In the genomic region with DNA sequence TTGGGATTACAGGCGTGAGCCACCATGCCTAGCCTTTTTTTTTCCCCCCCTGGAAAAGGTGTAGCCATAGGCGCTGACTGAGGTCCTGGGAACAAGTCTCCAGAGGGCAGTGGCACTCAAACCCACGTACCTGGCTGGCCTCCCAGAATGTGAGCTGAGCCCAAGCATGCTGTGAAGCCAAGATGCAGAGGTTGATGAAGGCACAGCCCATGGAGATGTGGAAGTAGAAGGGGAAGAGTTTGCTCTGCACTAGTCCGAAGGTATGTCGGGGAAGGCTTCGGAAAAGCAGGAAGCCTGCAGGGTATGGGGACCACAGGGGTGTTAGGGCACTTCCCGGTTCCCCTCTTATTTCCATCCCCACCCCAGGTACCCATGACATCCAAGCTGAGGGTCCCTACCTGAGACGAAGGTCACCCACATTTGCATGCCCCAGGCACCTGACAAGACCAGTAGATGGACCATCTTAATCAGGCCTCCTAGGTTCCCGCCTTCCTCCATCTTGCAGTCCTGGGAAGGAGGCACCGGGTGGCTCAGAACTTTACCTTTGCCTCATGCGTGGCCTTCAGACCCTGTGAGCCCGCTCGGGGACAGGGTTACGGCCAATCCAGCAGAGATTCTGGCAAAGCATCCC, we compare ENCODE assay signal across 8 cellular contexts. TPM values are rescaled to one million over a fixed set of nuclear protein-coding genes. Genes with fewer than 3 reads are reported as not detected.
DNase-seq lines count a peak whose midpoint lies in the region; FAIRE-seq and TF ChIP-seq lines count a peak whose summit lies in the region.

No MANE protein-coding gene starts in this region.

- peaks cover 6% of the 10 kb centered on the region for H3K4me1 ChIP-seq in NT2/D1 (ENCODE audit: insufficient read depth, insufficient read length)
- peaks cover 21% of the 10 kb centered on the region for H3K4me1 ChIP-seq in endothelial cell of umbilical vein (ENCODE audit: control insufficient read depth, extremely low read depth, insufficient read depth, low read length)
- H3K4me1 ChIP-seq in rectal smooth muscle tissue (ENCODE audit: control insufficient read depth, insufficient read depth, low read length) = peaks cover 13% of the 10 kb centered on the region

- H3K9ac ChIP-seq in NT2/D1 (ENCODE audit: insufficient read length, low read depth) (peak overlapping the region; percentile 94), endothelial cell of umbilical vein (replicated peaks; ENCODE audit: extremely low read depth, insufficient read depth, low read length) (no peak overlapping the region), rectal smooth muscle tissue (ENCODE audit: low read length) (no peak overlapping the region)

- peaks cover 12% of the 10 kb centered on the region for H3K36me3 ChIP-seq in NT2/D1 (ENCODE audit: insufficient read depth, insufficient read length, low read length)
- peaks cover 0 to 3% of the 10 kb centered on the region in 2 experiments for H3K36me3 ChIP-seq in endothelial cell of umbilical vein (ENCODE audit: control insufficient read depth in 2 of 2, extremely low read depth in 1 of 2, insufficient read depth in 2 of 2, low read length in 2 of 2)
- peaks cover 3% of the 10 kb centered on the region for H3K36me3 ChIP-seq in rectal smooth muscle tissue (ENCODE audit: control insufficient read depth, insufficient read depth, low read length)

- H3K9me1 ChIP-seq in endothelial cell of umbilical vein (replicated peaks; ENCODE audit: control insufficient read depth, extremely low read depth, insufficient read depth, low read length) = no peaks in the 10 kb centered on the region

- DNase-seq in NT2/D1 (ENCODE audit: low read depth, low spot score) = no peak
- peak; percentile 21 for DNase-seq in endothelial cell of umbilical vein (ENCODE audit: low read depth, low spot score)
- DNase-seq in NCI-H526 (lab: John Stamatoyannopoulos, UW) = no peak
- DNase-seq in MV-4-11 (lab: John Stamatoyannopoulos, UW) = no peak
- DNase-seq in NCI-H1105 (lab: John Stamatoyannopoulos, UW) = no peak
- DNase-seq in NCI-H128 (lab: John Stamatoyannopoulos, UW; ENCODE audit: unreplicated experiment) = no peak

- H2AFZ ChIP-seq in endothelial cell of umbilical vein (ENCODE audit: low read depth, low read length) = no peak overlapping the region

- dilution Hi-C loops in endothelial cell of umbilical vein (cut with MboI; ENCODE audit: extremely low pct_ligation_motif_present, low sequenced_read_pairs) = no loop called here

- no peak for TF ChIP-seq POLR2A in endothelial cell of umbilical vein (IDR thresholded peaks at IDR 0.05; ENCODE audit: low read depth, low read length)

- H3K4me3 ChIP-seq in GM08714 (ENCODE audit: low read length) = peak overlapping the region; percentile 71; the same call in 1 of the 2 replicates
- peak overlapping the region; percentile 94 for H3K4me3 ChIP-seq in NT2/D1 (ENCODE audit: insufficient read length, low read depth)
- H3K4me3 ChIP-seq in endothelial cell of umbilical vein (replicated peaks in 1 of 3; ENCODE audit: insufficient read depth in 1 of 3, low read depth in 1 of 3, low read length in 3 of 3) = peak overlapping the region; percentile 18 to 93 (median 72)
- H3K4me3 ChIP-seq in rectal smooth muscle tissue (ENCODE audit: low read length) = peak overlapping the region; percentile 96

- no TSS peak for BruUV-seq in endothelial cell of umbilical vein (replicated peaks; lab: Mats Ljungman, UMichigan)

- peak overlapping the region; percentile 57 for H3K4me2 ChIP-seq in endothelial cell of umbilical vein (ENCODE audit: insufficient read depth, low read length)

- intact Hi-C loops in endothelial cell of umbilical vein (cut with micrococcal nuclease) = loop anchor here (2.0 kb wide), 1 partner anchor 76 kb away; no protein-coding TSS in a partner anchor

- H3K27ac ChIP-seq in endothelial cell of umbilical vein (ENCODE audit: insufficient read depth, low read depth, low read length) (no peak overlapping the region), rectal smooth muscle tissue (ENCODE audit: low read depth, low read length) (no peak overlapping the region)

- POLR2A ChIA-PET in endothelial cell of umbilical vein (lab: Charles Lee) = interaction anchor here (0.7 to 1.1 kb wide), 2 partner anchors 30 to 1502 kb away, joined by 4 to 10 read pairs; a partner anchor contains a TSS

- no peaks in the 10 kb centered on the region for H3K79me2 ChIP-seq in endothelial cell of umbilical vein (ENCODE audit: control insufficient read depth, insufficient read depth, low read length)

- TF ChIP-seq CTCF in endothelial cell of umbilical vein (IDR thresholded peaks at IDR 0.05; ENCODE audit: extremely low read depth in 1 of 2, insufficient read depth in 1 of 2, low read depth in 1 of 2, low read length in 2 of 2) = no peak

- H3K27me3 ChIP-seq in NT2/D1 (ENCODE audit: insufficient read depth, insufficient read length) (no peaks in the 10 kb centered on the region), endothelial cell of umbilical vein (ENCODE audit: control insufficient read depth in 2 of 2, insufficient read depth in 2 of 2, low read length in 2 of 2) (no peaks in the 10 kb centered on the region), rectal smooth muscle tissue (ENCODE audit: control insufficient read depth, insufficient read depth, low read length) (no peaks in the 10 kb centered on the region)

- CTCF ChIA-PET in endothelial cell of umbilical vein (lab: Charles Lee) = interaction anchor here (0.6 to 2.1 kb wide), 7 partner anchors 8 to 137 kb away, joined by 3 to 14 read pairs (median 5); a partner anchor contains a TSS

- no peaks in the 10 kb centered on the region for H4K20me1 ChIP-seq in endothelial cell of umbilical vein (replicated peaks; ENCODE audit: control insufficient read depth, extremely low read depth, insufficient read depth, low read length)

- peak; percentile 44 for FAIRE-seq in endothelial cell of umbilical vein (lab: Jason Lieb, UNC)

- H3K9me3 ChIP-seq in NT2/D1 (ENCODE audit: insufficient read depth, low read length) (peaks cover 18% of the 10 kb centered on the region; the same call in 1 of the 2 replicates), endothelial cell of umbilical vein (replicated peaks; ENCODE audit: control insufficient read depth, insufficient read depth, low read length) (no peaks in the 10 kb centered on the region)

TF ChIP-seq in endothelial cell of umbilical vein, 7 proteins besides CTCF, POLR2A, EP300 and RAD21 (continues in another document):
- TF ChIP-seq JUN (IDR thresholded peaks at IDR 0.05; ENCODE audit: borderline replicate concordance, insufficient read depth, insufficient read length, low read depth) (no peak), FOS (IDR thresholded peaks at IDR 0.05; ENCODE audit: borderline replicate concordance, insufficient read depth, low read length) (no peak), GATA2 (IDR thresholded peaks at IDR 0.05; ENCODE audit: insufficient read depth, insufficient read length, low read depth, low read length) (no peak)

RNA-seq across cellular contexts. Expression of a gene that starts 0.8 kb away (rescaled TPM):
- total RNA-seq in endothelial cell of umbilical vein = 57.3 and 58.9 TPM in 2 replicates
- 345 and 364 TPM in 2 replicates for polyA plus RNA-seq in endothelial cell of umbilical vein
- 252 and 288 TPM in 2 replicates for polyA plus RNA-seq in endothelial cell of umbilical vein (2011; cell fraction: cytosol; rRNA removed)
- polyA plus RNA-seq in endothelial cell of umbilical vein (2011; cell fraction: nucleus; rRNA removed) = 148 and 156 TPM in 2 replicates
- polyA plus RNA-seq in endothelial cell of umbilical vein (2012) = 85.8 and 87.3 TPM in 2 replicates
- 99.9 and 106 TPM in 2 replicates for polyA minus RNA-seq in endothelial cell of umbilical vein
- 20.3 TPM for polyA minus RNA-seq in endothelial cell of umbilical vein (2011; cell fraction: cytosol; rRNA and poly(A)+ RNA removed)
- polyA minus RNA-seq in endothelial cell of umbilical vein (2011; cell fraction: nucleus; rRNA and poly(A)+ RNA removed) = 14.5 and 17.6 TPM in 2 replicates

RNA-seq across cellular contexts. Expression of a gene that starts 1.1 kb away (rescaled TPM):
- 30.3 and 31.6 TPM in 2 replicates for total RNA-seq in endothelial cell of umbilical vein
- 28.2 and 30.0 TPM in 2 replicates for polyA plus RNA-seq in endothelial cell of umbilical vein
- 20.0 and 24.7 TPM in 2 replicates for polyA plus RNA-seq in endothelial cell of umbilical vein (2011; cell fraction: cytosol; rRNA removed)
- polyA plus RNA-seq in endothelial cell of umbilical vein (2011; cell fraction: nucleus; rRNA removed) = 181 and 184 TPM in 2 replicates
- 24.1 and 35.7 TPM in 2 replicates for polyA plus RNA-seq in endothelial cell of umbilical vein (2012)
- polyA minus RNA-seq in endothelial cell of umbilical vein = 12.7 and 27.0 TPM in 2 replicates
- polyA minus RNA-seq in endothelial cell of umbilical vein (2011; cell fraction: cytosol; rRNA and poly(A)+ RNA removed) = 2.5 TPM
- 21.9 and 31.9 TPM in 2 replicates for polyA minus RNA-seq in endothelial cell of umbilical vein (2011; cell fraction: nucleus; rRNA and poly(A)+ RNA removed)

RNA-seq across cellular contexts. Expression of a gene that starts 5.8 kb away (rescaled TPM):
- total RNA-seq in endothelial cell of umbilical vein = 41.1 and 48.2 TPM in 2 replicates
- polyA plus RNA-seq in endothelial cell of umbilical vein = 34.1 and 35.4 TPM in 2 replicates
- polyA plus RNA-seq in endothelial cell of umbilical vein (2011; cell fraction: cytosol; rRNA removed) = 26.2 and 31.8 TPM in 2 replicates
- polyA plus RNA-seq in endothelial cell of umbilical vein (2011; cell fraction: nucleus; rRNA removed) = 17.1 and 19.0 TPM in 2 replicates
- polyA plus RNA-seq in endothelial cell of umbilical vein (2012) = 10.4 and 11.5 TPM in 2 replicates
- polyA minus RNA-seq in endothelial cell of umbilical vein = 143 and 179 TPM in 2 replicates
- polyA minus RNA-seq in endothelial cell of umbilical vein (2011; cell fraction: cytosol; rRNA and poly(A)+ RNA removed) = 15.7 TPM
- 23.1 and 24.0 TPM in 2 replicates for polyA minus RNA-seq in endothelial cell of umbilical vein (2011; cell fraction: nucleus; rRNA and poly(A)+ RNA removed)

RNA-seq across cellular contexts. Expression of a gene that starts 10.0 kb away (rescaled TPM):
- total RNA-seq in endothelial cell of umbilical vein = 22.8 and 23.7 TPM in 2 replicates
- 28.7 and 34.5 TPM in 2 replicates for polyA plus RNA-seq in endothelial cell of umbilical vein
- 14.0 and 19.1 TPM in 2 replicates for polyA plus RNA-seq in endothelial cell of umbilical vein (2011; cell fraction: cytosol; rRNA removed)
- polyA plus RNA-seq in endothelial cell of umbilical vein (2011; cell fraction: nucleus; rRNA removed) = 36.5 and 47.7 TPM in 2 replicates
- 24.8 and 32.4 TPM in 2 replicates for polyA plus RNA-seq in endothelial cell of umbilical vein (2012)
- polyA minus RNA-seq in endothelial cell of umbilical vein = 10.7 and 14.5 TPM in 2 replicates
- 6.2 TPM for polyA minus RNA-seq in endothelial cell of umbilical vein (2011; cell fraction: cytosol; rRNA and poly(A)+ RNA removed)
- polyA minus RNA-seq in endothelial cell of umbilical vein (2011; cell fraction: nucleus; rRNA and poly(A)+ RNA removed) = 5.4 and 14.8 TPM in 2 replicates

RNA-seq across cellular contexts. Expression of a gene that starts 29.2 kb away (rescaled TPM):
- 2.7 and 3.7 TPM in 2 replicates for total RNA-seq in endothelial cell of umbilical vein
- polyA plus RNA-seq in endothelial cell of umbilical vein = 4.4 and 4.8 TPM in 2 replicates
- polyA plus RNA-seq in endothelial cell of umbilical vein (2011; cell fraction: cytosol; rRNA removed) = 2.2 and 3.3 TPM in 2 replicates
- polyA plus RNA-seq in endothelial cell of umbilical vein (2011; cell fraction: nucleus; rRNA removed) = 1.5 and 1.7 TPM in 2 replicates
- 2.3 and 2.8 TPM in 2 replicates for polyA plus RNA-seq in endothelial cell of umbilical vein (2012)
- 0.49 and 1.6 TPM in 2 replicates for polyA minus RNA-seq in endothelial cell of umbilical vein
- 0.92 TPM for polyA minus RNA-seq in endothelial cell of umbilical vein (2011; cell fraction: cytosol; rRNA and poly(A)+ RNA removed)
- polyA minus RNA-seq in endothelial cell of umbilical vein (2011; cell fraction: nucleus; rRNA and poly(A)+ RNA removed) = 0.72 and 1.5 TPM in 2 replicates
